Comparison of ENCODE assay signal across 26 cellular contexts in genomic region chr7:120028636-120029035, GRCh38.
"Had no signal": no experiment of that assay in that cellular context is flagged by ENCODE, and none has a peak within 500 bp of the region (broad histone marks: within the 10 kb centered on the region; RNA-seq: fewer than 3 reads in every experiment).

No MANE protein-coding gene starts in this region.

- H3K27ac Mint-ChIP-seq: activated CD4-positive, alpha-beta T cell treated with anti-CD3 and anti-CD28 coated beads, Interleukin-2, amount 10 ng/mL, durations not matched to agents 24 days and 14 days; activated CD8-positive, alpha-beta T cell treated with anti-CD3 and anti-CD28 coated beads for 36 hours; activated naive CD8-positive, alpha-beta T cell treated with anti-CD3 and anti-CD28 coated beads, Interleukin-2, amount 10 ng/mL, durations not matched to agents 7 days and 5 days; activated T-cell treated with anti-CD3 and anti-CD28 coated beads, Interleukin-2, amount 50 U/mL, for 24 hours; activated T-helper 2 cell treated with anti-CD3 and anti-CD28 coated beads, Interferon-gamma antibody, Interleukin-2, Interleukin-4, amounts not matched to agents 10 μg/mL and 5 μg/mL and 100 μg/mL, durations not matched to agents 14 hours and 24 hours and 36 hours; naive B cell; stimulated activated naive CD8-positive, alpha-beta T cell treated with anti-CD3 and anti-CD28 coated beads, Interleukin-15, Interleukin-2, amounts not matched to agents 100 ng/mL and 50 ng/mL, for 24 hours had no signal

- ATAC-seq: activated CD8-positive, alpha-beta T cell treated with anti-CD3 and anti-CD28 coated beads for 36 hours; esophagus mucosa; gastroesophageal sphincter; heart right ventricle; mucosa of descending colon had no signal

- H3K9me3 Mint-ChIP-seq: activated CD4-positive, alpha-beta T cell treated with anti-CD3 and anti-CD28 coated beads, Interleukin-2, amount 10 ng/mL, durations not matched to agents 24 days and 14 days; activated CD8-positive, alpha-beta T cell treated with anti-CD3 and anti-CD28 coated beads for 36 hours; activated naive CD8-positive, alpha-beta T cell treated with anti-CD3 and anti-CD28 coated beads, Interleukin-2, amount 10 ng/mL, durations not matched to agents 7 days and 5 days; activated T-cell treated with anti-CD3 and anti-CD28 coated beads, Interleukin-2, amount 50 U/mL, for 24 hours; naive B cell; stimulated activated naive CD8-positive, alpha-beta T cell treated with anti-CD3 and anti-CD28 coated beads, Interleukin-15, Interleukin-2, amounts not matched to agents 100 ng/mL and 50 ng/mL, for 24 hours had no signal

- H3K9me3 ChIP-seq: gastroesophageal sphincter, left ventricle myocardium inferior, mucosa of descending colon, prostate gland, right atrium auricular region, suprapubic skin, transverse colon, vagina had no signal

- H3K4me3 Mint-ChIP-seq: activated CD4-positive, alpha-beta T cell treated with anti-CD3 and anti-CD28 coated beads, Interleukin-2, amount 10 ng/mL, durations not matched to agents 24 days and 14 days; activated CD8-positive, alpha-beta T cell treated with anti-CD3 and anti-CD28 coated beads for 36 hours; activated naive CD8-positive, alpha-beta T cell treated with anti-CD3 and anti-CD28 coated beads, Interleukin-2, amount 10 ng/mL, durations not matched to agents 7 days and 5 days; activated T-cell treated with anti-CD3 and anti-CD28 coated beads, Interleukin-2, amount 50 U/mL, for 24 hours; naive B cell; neural crest cell; stimulated activated naive CD8-positive, alpha-beta T cell treated with anti-CD3 and anti-CD28 coated beads, Interleukin-15, Interleukin-2, amounts not matched to agents 100 ng/mL and 50 ng/mL, for 24 hours had no signal

- H3K4me1 ChIP-seq: gastroesophageal sphincter, heart right ventricle, left ventricle myocardium inferior, prostate gland, right atrium auricular region, suprapubic skin, transverse colon, vagina had no signal

- H3K36me3 ChIP-seq: gastroesophageal sphincter, heart right ventricle, left ventricle myocardium inferior, prostate gland, right atrium auricular region, suprapubic skin, transverse colon, vagina had no signal

- H3K36me3 Mint-ChIP-seq: activated naive CD8-positive, alpha-beta T cell treated with anti-CD3 and anti-CD28 coated beads, Interleukin-2, amount 10 ng/mL, durations not matched to agents 7 days and 5 days; naive B cell had no signal

- H3K27me3 ChIP-seq: gastroesophageal sphincter, heart right ventricle, right atrium auricular region, suprapubic skin, transverse colon, vagina had no signal

- DNase-seq: activated CD4-positive, alpha-beta T cell treated with anti-CD3 and anti-CD28 coated beads, Interleukin-2, amount 10 ng/mL, durations not matched to agents 24 days and 14 days; activated CD8-positive, alpha-beta T cell treated with anti-CD3 and anti-CD28 coated beads for 36 hours; activated naive CD4-positive, alpha-beta T cell treated with Interleukin-2 at 50 U/mL for 16 hours; activated naive CD8-positive, alpha-beta T cell treated with anti-CD3 and anti-CD28 coated beads, Interleukin-2, amount 10 ng/mL, durations not matched to agents 7 days and 5 days; activated T-cell treated with anti-CD3 and anti-CD28 coated beads, Interleukin-2, amount 50 U/mL, for 24 hours; anterior cingulate cortex; cortex of kidney; effector CD8-positive, alpha-beta T cell; heart right ventricle; kidney glomerular epithelial cell; left ventricle myocardium inferior; mammary epithelial cell; mucosa of descending colon; naive B cell; T-helper 1 cell; T-helper 9 cell; transverse colon had no signal

- H3K27me3 Mint-ChIP-seq: activated CD4-positive, alpha-beta T cell treated with anti-CD3 and anti-CD28 coated beads, Interleukin-2, amount 10 ng/mL, durations not matched to agents 24 days and 14 days; activated CD8-positive, alpha-beta T cell treated with anti-CD3 and anti-CD28 coated beads for 36 hours; activated naive CD8-positive, alpha-beta T cell treated with anti-CD3 and anti-CD28 coated beads, Interleukin-2, amount 10 ng/mL, durations not matched to agents 7 days and 5 days; activated T-cell treated with anti-CD3 and anti-CD28 coated beads, Interleukin-2, amount 50 U/mL, for 24 hours; naive B cell; stimulated activated naive CD8-positive, alpha-beta T cell treated with anti-CD3 and anti-CD28 coated beads, Interleukin-15, Interleukin-2, amounts not matched to agents 100 ng/mL and 50 ng/mL, for 24 hours had no signal

- H3K4me1 Mint-ChIP-seq: activated CD4-positive, alpha-beta T cell treated with anti-CD3 and anti-CD28 coated beads, Interleukin-2, amount 10 ng/mL, durations not matched to agents 24 days and 14 days; activated naive CD8-positive, alpha-beta T cell treated with anti-CD3 and anti-CD28 coated beads, Interleukin-2, amount 10 ng/mL, durations not matched to agents 7 days and 5 days; naive B cell had no signal

- H3K27ac ChIP-seq: gastroesophageal sphincter, heart right ventricle, left ventricle myocardium inferior, prostate gland, right atrium auricular region, suprapubic skin, transverse colon, vagina had no signal

- H3K4me3 ChIP-seq: gastroesophageal sphincter, heart right ventricle, left ventricle myocardium inferior, mucosa of descending colon, prostate gland, right atrium auricular region, suprapubic skin, transverse colon, vagina had no signal
